In the genomic region with DNA sequence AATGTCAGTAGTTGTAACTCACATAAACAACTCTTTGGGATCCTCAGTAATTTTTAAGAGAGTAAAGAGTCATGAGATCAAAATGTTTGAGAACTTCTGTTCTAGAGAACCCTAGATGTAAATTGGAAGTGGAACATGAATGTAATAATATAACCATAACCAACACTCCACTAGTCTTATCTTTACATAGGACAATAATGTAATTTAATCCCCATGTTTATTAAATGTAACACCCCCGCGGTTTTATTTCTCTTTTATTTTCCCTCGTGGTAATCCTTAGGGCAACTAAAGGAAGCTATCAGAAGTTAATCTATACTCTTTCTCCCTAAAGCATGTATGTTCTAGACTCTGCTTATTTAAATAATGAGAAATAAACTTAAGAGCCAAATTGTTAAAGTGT, we compare ENCODE assay signal across 1 cellular context.
TF ChIP-seq lines count a peak whose summit lies in the region.

No MANE protein-coding gene starts in this region.

TF ChIP-seq in HEK293, 187 proteins besides CTCF, POLR2A, EP300 and RAD21 (continued from another document):
- TF ChIP-seq, protein P1, sequence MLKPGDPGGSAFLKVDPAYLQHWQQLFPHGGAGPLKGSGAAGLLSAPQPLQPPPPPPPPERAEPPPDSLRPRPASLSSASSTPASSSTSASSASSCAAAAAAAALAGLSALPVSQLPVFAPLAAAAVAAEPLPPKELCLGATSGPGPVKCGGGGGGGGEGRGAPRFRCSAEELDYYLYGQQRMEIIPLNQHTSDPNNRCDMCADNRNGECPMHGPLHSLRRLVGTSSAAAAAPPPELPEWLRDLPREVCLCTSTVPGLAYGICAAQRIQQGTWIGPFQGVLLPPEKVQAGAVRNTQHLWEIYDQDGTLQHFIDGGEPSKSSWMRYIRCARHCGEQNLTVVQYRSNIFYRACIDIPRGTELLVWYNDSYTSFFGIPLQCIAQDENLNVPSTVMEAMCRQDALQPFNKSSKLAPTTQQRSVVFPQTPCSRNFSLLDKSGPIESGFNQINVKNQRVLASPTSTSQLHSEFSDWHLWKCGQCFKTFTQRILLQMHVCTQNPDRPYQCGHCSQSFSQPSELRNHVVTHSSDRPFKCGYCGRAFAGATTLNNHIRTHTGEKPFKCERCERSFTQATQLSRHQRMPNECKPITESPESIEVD (tag by site-specific recombination; IDR thresholded peaks at IDR 0.05), result peak; percentile 59
- TF ChIP-seq MEIS1 (CRISPR knock-in tag; IDR thresholded peaks at IDR 0.05; ENCODE audit: borderline replicate concordance), result no peak
- TF ChIP-seq, protein P2, sequence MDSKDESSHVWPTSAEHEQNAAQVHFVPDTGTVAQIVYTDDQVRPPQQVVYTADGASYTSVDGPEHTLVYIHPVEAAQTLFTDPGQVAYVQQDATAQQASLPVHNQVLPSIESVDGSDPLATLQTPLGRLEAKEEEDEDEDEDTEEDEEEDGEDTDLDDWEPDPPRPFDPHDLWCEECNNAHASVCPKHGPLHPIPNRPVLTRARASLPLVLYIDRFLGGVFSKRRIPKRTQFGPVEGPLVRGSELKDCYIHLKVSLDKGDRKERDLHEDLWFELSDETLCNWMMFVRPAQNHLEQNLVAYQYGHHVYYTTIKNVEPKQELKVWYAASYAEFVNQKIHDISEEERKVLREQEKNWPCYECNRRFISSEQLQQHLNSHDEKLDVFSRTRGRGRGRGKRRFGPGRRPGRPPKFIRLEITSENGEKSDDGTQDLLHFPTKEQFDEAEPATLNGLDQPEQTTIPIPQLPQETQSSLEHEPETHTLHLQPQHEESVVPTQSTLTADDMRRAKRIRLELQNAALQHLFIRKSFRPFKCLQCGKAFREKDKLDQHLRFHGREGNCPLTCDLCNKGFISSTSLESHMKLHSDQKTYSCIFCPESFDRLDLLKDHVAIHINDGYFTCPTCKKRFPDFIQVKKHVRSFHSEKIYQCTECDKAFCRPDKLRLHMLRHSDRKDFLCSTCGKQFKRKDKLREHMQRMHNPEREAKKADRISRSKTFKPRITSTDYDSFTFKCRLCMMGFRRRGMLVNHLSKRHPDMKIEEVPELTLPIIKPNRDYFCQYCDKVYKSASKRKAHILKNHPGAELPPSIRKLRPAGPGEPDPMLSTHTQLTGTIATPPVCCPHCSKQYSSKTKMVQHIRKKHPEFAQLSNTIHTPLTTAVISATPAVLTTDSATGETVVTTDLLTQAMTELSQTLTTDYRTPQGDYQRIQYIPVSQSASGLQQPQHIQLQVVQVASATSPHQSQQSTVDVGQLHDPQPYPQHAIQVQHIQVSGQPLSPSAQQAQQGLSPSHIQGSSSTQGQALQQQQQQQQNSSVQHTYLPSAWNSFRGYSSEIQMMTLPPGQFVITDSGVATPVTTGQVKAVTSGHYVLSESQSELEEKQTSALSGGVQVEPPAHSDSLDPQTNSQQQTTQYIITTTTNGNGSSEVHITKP (tag by site-specific recombination; IDR thresholded peaks at IDR 0.05), result peak; percentile 25; the same call in 1 of the 2 replicates
- TF ChIP-seq ZNF623 (tag by site-specific recombination; IDR thresholded peaks at IDR 0.05), result no peak
- TF ChIP-seq, protein P3, sequence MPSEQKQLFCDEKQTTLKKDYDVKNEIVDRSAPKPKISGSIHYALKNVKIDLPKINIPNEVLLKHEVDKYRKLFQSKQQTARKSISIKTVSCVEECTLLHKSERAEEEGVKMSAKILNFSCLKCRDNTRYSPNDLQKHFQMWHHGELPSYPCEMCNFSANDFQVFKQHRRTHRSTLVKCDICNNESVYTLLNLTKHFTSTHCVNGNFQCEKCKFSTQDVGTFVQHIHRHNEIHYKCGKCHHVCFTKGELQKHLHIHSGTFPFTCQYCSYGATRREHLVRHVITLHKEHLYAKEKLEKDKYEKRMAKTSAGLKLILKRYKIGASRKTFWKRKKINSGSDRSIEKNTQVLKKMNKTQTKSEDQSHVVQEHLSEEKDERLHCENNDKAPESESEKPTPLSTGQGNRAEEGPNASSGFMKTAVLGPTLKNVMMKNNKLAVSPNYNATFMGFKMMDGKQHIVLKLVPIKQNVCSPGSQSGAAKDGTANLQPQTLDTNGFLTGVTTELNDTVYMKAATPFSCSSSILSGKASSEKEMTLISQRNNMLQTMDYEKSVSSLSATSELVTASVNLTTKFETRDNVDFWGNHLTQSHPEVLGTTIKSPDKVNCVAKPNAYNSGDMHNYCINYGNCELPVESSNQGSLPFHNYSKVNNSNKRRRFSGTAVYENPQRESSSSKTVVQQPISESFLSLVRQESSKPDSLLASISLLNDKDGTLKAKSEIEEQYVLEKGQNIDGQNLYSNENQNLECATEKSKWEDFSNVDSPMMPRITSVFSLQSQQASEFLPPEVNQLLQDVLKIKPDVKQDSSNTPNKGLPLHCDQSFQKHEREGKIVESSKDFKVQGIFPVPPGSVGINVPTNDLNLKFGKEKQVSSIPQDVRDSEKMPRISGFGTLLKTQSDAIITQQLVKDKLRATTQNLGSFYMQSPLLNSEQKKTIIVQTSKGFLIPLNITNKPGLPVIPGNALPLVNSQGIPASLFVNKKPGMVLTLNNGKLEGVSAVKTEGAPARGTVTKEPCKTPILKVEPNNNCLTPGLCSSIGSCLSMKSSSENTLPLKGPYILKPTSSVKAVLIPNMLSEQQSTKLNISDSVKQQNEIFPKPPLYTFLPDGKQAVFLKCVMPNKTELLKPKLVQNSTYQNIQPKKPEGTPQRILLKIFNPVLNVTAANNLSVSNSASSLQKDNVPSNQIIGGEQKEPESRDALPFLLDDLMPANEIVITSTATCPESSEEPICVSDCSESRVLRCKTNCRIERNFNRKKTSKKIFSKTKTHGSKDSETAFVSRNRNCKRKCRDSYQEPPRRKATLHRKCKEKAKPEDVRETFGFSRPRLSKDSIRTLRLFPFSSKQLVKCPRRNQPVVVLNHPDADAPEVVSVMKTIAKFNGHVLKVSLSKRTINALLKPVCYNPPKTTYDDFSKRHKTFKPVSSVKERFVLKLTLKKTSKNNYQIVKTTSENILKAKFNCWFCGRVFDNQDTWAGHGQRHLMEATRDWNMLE (tag by site-specific recombination; conservative IDR thresholded peaks at IDR 0.05; ENCODE audit: low read depth), result no peak
- no peak for TF ChIP-seq SALL2 (tag by site-specific recombination; IDR thresholded peaks at IDR 0.05; ENCODE audit: borderline replicate concordance)
- TF ChIP-seq ZBTB48 (tag by site-specific recombination; IDR thresholded peaks at IDR 0.05), result no peak
- no peak for TF ChIP-seq HOXC10 (CRISPR knock-in tag; IDR thresholded peaks at IDR 0.05)
- peak; percentile 55; the same call in 1 of the 2 replicates for TF ChIP-seq ZNF843 (tag by site-specific recombination; IDR thresholded peaks at IDR 0.05)
- TF ChIP-seq, protein P4, sequence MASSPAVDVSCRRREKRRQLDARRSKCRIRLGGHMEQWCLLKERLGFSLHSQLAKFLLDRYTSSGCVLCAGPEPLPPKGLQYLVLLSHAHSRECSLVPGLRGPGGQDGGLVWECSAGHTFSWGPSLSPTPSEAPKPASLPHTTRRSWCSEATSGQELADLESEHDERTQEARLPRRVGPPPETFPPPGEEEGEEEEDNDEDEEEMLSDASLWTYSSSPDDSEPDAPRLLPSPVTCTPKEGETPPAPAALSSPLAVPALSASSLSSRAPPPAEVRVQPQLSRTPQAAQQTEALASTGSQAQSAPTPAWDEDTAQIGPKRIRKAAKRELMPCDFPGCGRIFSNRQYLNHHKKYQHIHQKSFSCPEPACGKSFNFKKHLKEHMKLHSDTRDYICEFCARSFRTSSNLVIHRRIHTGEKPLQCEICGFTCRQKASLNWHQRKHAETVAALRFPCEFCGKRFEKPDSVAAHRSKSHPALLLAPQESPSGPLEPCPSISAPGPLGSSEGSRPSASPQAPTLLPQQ (tag by site-specific recombination; IDR thresholded peaks at IDR 0.05), result no peak
- TF ChIP-seq ZNF391 (tag by site-specific recombination; IDR thresholded peaks at IDR 0.05; ENCODE audit: borderline replicate concordance, low read depth), result no peak
- TF ChIP-seq ZNF423 (tag by site-specific recombination; IDR thresholded peaks at IDR 0.05), result no peak
- TF ChIP-seq, protein P5, sequence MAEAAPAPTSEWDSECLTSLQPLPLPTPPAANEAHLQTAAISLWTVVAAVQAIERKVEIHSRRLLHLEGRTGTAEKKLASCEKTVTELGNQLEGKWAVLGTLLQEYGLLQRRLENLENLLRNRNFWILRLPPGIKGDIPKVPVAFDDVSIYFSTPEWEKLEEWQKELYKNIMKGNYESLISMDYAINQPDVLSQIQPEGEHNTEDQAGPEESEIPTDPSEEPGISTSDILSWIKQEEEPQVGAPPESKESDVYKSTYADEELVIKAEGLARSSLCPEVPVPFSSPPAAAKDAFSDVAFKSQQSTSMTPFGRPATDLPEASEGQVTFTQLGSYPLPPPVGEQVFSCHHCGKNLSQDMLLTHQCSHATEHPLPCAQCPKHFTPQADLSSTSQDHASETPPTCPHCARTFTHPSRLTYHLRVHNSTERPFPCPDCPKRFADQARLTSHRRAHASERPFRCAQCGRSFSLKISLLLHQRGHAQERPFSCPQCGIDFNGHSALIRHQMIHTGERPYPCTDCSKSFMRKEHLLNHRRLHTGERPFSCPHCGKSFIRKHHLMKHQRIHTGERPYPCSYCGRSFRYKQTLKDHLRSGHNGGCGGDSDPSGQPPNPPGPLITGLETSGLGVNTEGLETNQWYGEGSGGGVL (tag by site-specific recombination; IDR thresholded peaks at IDR 0.05), result no peak
- no peak for TF ChIP-seq ZSCAN16 (tag by site-specific recombination; IDR thresholded peaks at IDR 0.05)
- no peak for TF ChIP-seq BCL11B (tag by site-specific recombination; IDR thresholded peaks at IDR 0.05; ENCODE audit: low read depth)
- TF ChIP-seq KLF9 (tag by site-specific recombination; IDR thresholded peaks at IDR 0.05; ENCODE audit: low read depth), result no peak
- no peak for TF ChIP-seq GLIS1 (tag by site-specific recombination; IDR thresholded peaks at IDR 0.05)
- 0 out of 2 replicates have a peak, but pooled peaks have one; percentile 22 for TF ChIP-seq IKZF3 (tag by site-specific recombination; IDR thresholded peaks at IDR 0.05)
- TF ChIP-seq, protein P6, sequence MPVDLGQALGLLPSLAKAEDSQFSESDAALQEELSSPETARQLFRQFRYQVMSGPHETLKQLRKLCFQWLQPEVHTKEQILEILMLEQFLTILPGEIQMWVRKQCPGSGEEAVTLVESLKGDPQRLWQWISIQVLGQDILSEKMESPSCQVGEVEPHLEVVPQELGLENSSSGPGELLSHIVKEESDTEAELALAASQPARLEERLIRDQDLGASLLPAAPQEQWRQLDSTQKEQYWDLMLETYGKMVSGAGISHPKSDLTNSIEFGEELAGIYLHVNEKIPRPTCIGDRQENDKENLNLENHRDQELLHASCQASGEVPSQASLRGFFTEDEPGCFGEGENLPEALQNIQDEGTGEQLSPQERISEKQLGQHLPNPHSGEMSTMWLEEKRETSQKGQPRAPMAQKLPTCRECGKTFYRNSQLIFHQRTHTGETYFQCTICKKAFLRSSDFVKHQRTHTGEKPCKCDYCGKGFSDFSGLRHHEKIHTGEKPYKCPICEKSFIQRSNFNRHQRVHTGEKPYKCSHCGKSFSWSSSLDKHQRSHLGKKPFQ (tag by site-specific recombination; IDR thresholded peaks at IDR 0.05), result no peak
- TF ChIP-seq ZNF433 (tag by site-specific recombination; IDR thresholded peaks at IDR 0.05; ENCODE audit: low read depth), result no peak
- no peak for TF ChIP-seq ZNF558 (tag by site-specific recombination; IDR thresholded peaks at IDR 0.05)
- no peak for TF ChIP-seq GLI4 (tag by site-specific recombination; IDR thresholded peaks at IDR 0.05)
- TF ChIP-seq, protein P7, sequence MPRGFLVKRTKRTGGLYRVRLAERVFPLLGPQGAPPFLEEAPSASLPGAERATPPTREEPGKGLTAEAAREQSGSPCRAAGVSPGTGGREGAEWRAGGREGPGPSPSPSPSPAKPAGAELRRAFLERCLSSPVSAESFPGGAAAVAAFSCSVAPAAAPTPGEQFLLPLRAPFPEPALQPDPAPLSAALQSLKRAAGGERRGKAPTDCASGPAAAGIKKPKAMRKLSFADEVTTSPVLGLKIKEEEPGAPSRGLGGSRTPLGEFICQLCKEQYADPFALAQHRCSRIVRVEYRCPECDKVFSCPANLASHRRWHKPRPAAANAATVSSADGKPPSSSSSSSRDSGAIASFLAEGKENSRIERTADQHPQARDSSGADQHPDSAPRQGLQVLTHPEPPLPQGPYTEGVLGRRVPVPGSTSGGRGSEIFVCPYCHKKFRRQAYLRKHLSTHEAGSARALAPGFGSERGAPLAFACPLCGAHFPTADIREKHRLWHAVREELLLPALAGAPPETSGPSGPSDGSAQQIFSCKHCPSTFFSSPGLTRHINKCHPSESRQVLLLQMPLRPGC (tag by site-specific recombination; IDR thresholded peaks at IDR 0.05), result no peak
- no peak for TF ChIP-seq ZNF664 (tag by site-specific recombination; IDR thresholded peaks at IDR 0.05)
- TF ChIP-seq, protein P8, sequence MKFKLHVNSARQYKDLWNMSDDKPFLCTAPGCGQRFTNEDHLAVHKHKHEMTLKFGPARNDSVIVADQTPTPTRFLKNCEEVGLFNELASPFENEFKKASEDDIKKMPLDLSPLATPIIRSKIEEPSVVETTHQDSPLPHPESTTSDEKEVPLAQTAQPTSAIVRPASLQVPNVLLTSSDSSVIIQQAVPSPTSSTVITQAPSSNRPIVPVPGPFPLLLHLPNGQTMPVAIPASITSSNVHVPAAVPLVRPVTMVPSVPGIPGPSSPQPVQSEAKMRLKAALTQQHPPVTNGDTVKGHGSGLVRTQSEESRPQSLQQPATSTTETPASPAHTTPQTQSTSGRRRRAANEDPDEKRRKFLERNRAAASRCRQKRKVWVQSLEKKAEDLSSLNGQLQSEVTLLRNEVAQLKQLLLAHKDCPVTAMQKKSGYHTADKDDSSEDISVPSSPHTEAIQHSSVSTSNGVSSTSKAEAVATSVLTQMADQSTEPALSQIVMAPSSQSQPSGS (tag by site-specific recombination; IDR thresholded peaks at IDR 0.05; ENCODE audit: low read depth), result no peak
- no peak for TF ChIP-seq ZNF140 (tag by site-specific recombination; IDR thresholded peaks at IDR 0.05)
- no peak for TF ChIP-seq ZNF2 (tag by site-specific recombination; IDR thresholded peaks at IDR 0.05)
- TF ChIP-seq, protein P9, sequence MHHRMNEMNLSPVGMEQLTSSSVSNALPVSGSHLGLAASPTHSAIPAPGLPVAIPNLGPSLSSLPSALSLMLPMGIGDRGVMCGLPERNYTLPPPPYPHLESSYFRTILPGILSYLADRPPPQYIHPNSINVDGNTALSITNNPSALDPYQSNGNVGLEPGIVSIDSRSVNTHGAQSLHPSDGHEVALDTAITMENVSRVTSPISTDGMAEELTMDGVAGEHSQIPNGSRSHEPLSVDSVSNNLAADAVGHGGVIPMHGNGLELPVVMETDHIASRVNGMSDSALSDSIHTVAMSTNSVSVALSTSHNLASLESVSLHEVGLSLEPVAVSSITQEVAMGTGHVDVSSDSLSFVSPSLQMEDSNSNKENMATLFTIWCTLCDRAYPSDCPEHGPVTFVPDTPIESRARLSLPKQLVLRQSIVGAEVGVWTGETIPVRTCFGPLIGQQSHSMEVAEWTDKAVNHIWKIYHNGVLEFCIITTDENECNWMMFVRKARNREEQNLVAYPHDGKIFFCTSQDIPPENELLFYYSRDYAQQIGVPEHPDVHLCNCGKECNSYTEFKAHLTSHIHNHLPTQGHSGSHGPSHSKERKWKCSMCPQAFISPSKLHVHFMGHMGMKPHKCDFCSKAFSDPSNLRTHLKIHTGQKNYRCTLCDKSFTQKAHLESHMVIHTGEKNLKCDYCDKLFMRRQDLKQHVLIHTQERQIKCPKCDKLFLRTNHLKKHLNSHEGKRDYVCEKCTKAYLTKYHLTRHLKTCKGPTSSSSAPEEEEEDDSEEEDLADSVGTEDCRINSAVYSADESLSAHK (tag by site-specific recombination; IDR thresholded peaks at IDR 0.05), result no peak
